In genomic region chr2:36971990-36972389, GRCh38 we compare ENCODE assay signal across 19 cellular contexts.
"Had no signal": no experiment of that assay in that cellular context is flagged by ENCODE, and none has a peak within 500 bp of the region (broad histone marks: within the 10 kb centered on the region; RNA-seq: fewer than 3 reads in every experiment).

No MANE protein-coding gene starts in this region.

- DNase-seq: Karpas-422, KG1, MG63, NCI-H1092, NCI-H1105 treated with DMSO at 0.1 percent for 48 hours, NCI-H1417 treated with DMSO at 0.1 percent for 48 hours, NCI-H187, NCI-H2029, NCI-H2081 treated with DMSO at 0.1 percent for 48 hours, NCI-H2171, NCI-H226, NCI-H446, NCI-H510A, NCI-H524 treated with DMSO at 0.1 percent for 48 hours, NCI-H69, NCI-H774, Right ventricle myocardium superior, RPMI8226, SIG-M5 had no signal
